In genomic region chr5:68845121-68845520, GRCh38 we compare ENCODE assay signal across 13 cellular contexts.
"Had no signal": no experiment of that assay in that cellular context is flagged by ENCODE, and none has a peak within 500 bp of the region (broad histone marks: within the 10 kb centered on the region; RNA-seq: fewer than 3 reads in every experiment).

No MANE protein-coding gene starts in this region.

- H3K9ac ChIP-seq: neural progenitor cell had no signal

- H3K4me1 ChIP-seq: lower lobe of right lung, neural progenitor cell, pancreas, thyroid gland had no signal

- H2AFZ ChIP-seq: neural progenitor cell had no signal

- H3K4me3 Mint-ChIP-seq: activated naive CD4-positive, alpha-beta T cell treated with anti-CD3 and anti-CD28 coated beads for 36 hours; brain; neural progenitor cell; stimulated activated effector memory CD8-positive, alpha-beta T cell treated with anti-CD3 and anti-CD28 coated beads, Interleukin-12 subunit alpha, Interleukin-12 subunit beta, amount 100 ng/mL, for 72 hours had no signal

- H3K27ac Mint-ChIP-seq: activated naive CD4-positive, alpha-beta T cell treated with anti-CD3 and anti-CD28 coated beads for 36 hours; brain; neural progenitor cell; stimulated activated effector memory CD8-positive, alpha-beta T cell treated with anti-CD3 and anti-CD28 coated beads, Interleukin-12 subunit alpha, Interleukin-12 subunit beta, amount 100 ng/mL, for 72 hours had no signal

- H3K4me1 Mint-ChIP-seq: stimulated activated effector memory CD8-positive, alpha-beta T cell treated with anti-CD3 and anti-CD28 coated beads, Interleukin-12 subunit alpha, Interleukin-12 subunit beta, amount 100 ng/mL, for 72 hours had no signal

- H3K9me3 Mint-ChIP-seq: activated naive CD4-positive, alpha-beta T cell treated with anti-CD3 and anti-CD28 coated beads for 36 hours; brain; neural progenitor cell; stimulated activated effector memory CD8-positive, alpha-beta T cell treated with anti-CD3 and anti-CD28 coated beads, Interleukin-12 subunit alpha, Interleukin-12 subunit beta, amount 100 ng/mL, for 72 hours had no signal

- DNase-seq: activated CD4-positive, alpha-beta T cell treated with anti-CD3 and anti-CD28 coated beads for 48 hours; activated naive CD4-positive, alpha-beta T cell treated with anti-CD3 and anti-CD28 coated beads for 36 hours; esophagus squamous epithelium; lower lobe of right lung; midbrain; pancreas; T-helper 1 cell; thyroid gland had no signal

- FAIRE-seq: pancreas, urothelium cell line had no signal

- H3K27me3 ChIP-seq: esophagus squamous epithelium, neural progenitor cell, pancreas, thyroid gland had no signal

- H3K4me3 ChIP-seq: esophagus squamous epithelium, lower lobe of right lung, neural progenitor cell, pancreas, smooth muscle cell, thyroid gland had no signal

- H3K4me2 ChIP-seq: neural progenitor cell, smooth muscle cell had no signal

- H3K36me3 Mint-ChIP-seq: brain; neural progenitor cell; stimulated activated effector memory CD8-positive, alpha-beta T cell treated with anti-CD3 and anti-CD28 coated beads, Interleukin-12 subunit alpha, Interleukin-12 subunit beta, amount 100 ng/mL, for 72 hours had no signal

- ATAC-seq: lower lobe of right lung; pancreas; stimulated activated effector memory CD8-positive, alpha-beta T cell treated with anti-CD3 and anti-CD28 coated beads, Interleukin-12 subunit alpha, Interleukin-12 subunit beta, amount 100 ng/mL, for 72 hours had no signal

- H3K9me3 ChIP-seq: esophagus squamous epithelium, lower lobe of right lung, pancreas, thyroid gland had no signal

- H3K27ac ChIP-seq: esophagus squamous epithelium, lower lobe of right lung, neural progenitor cell, pancreas, thyroid gland had no signal

- H3K36me3 ChIP-seq: esophagus squamous epithelium, lower lobe of right lung, neural progenitor cell, pancreas, thyroid gland had no signal
